8 cellular contexts compared by ENCODE assay signal in the genomic region with DNA sequence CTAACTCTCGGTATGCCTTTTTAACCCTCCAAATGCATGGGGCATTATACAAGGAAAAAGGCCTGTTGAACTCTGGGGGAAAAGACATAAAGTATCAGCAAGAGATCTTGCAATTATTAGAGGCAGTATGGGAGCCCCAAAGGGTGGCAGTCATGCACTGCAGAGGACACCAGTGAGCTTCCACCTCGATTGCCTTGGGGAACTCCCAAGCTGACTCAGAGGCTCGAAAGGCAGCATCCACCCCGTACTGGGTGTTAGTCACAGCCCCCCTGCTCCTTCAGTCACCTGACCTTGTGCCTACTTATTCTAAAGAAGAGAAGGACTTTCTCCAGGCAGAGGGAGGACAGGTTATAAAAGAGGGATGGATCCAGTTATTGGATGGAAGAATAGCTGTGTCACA.
DNase-seq lines count a peak whose midpoint lies in the region; ATAC-seq lines count a peak whose summit lies in the region.

No MANE protein-coding gene starts in this region.

- DNase-seq in activated T-cell treated with anti-CD3 and anti-CD28 coated beads for 24 hours (ENCODE audit: low read depth): peak; percentile 1
- no peak for DNase-seq in activated T-cell treated with anti-CD3 and anti-CD28 coated beads, Interleukin-2, amount 50 U/mL, for 1 hour
- DNase-seq in NCI-H69 (lab: John Stamatoyannopoulos, UW): peak; percentile 30
- peak; percentile 29 for DNase-seq in ecto neural progenitor cell (ENCODE audit: low spot score)
- DNase-seq in stimulated activated effector memory CD8-positive, alpha-beta T cell treated with anti-CD3 and anti-CD28 coated beads, Interleukin-12 subunit alpha, Interleukin-12 subunit beta, amount 100 ng/mL, for 72 hours (ENCODE audit: low spot score in 2 of 2): peak in 1 of 2 donors; percentile 6

- H3K36me3 Mint-ChIP-seq in stimulated activated effector memory CD8-positive, alpha-beta T cell treated with anti-CD3 and anti-CD28 coated beads, Interleukin-12 subunit alpha, Interleukin-12 subunit beta, amount 100 ng/mL, for 72 hours: no peaks in the 10 kb centered on the region

- H3K4me3 Mint-ChIP-seq in stimulated activated effector memory CD8-positive, alpha-beta T cell treated with anti-CD3 and anti-CD28 coated beads, Interleukin-12 subunit alpha, Interleukin-12 subunit beta, amount 100 ng/mL, for 72 hours: no peak overlapping the region

- peaks cover 6% of the 10 kb centered on the region for H3K4me1 Mint-ChIP-seq in stimulated activated effector memory CD8-positive, alpha-beta T cell treated with anti-CD3 and anti-CD28 coated beads, Interleukin-12 subunit alpha, Interleukin-12 subunit beta, amount 100 ng/mL, for 72 hours

- peak; percentile 94 for ATAC-seq in stimulated activated effector memory CD8-positive, alpha-beta T cell treated with anti-CD3 and anti-CD28 coated beads, Interleukin-12 subunit alpha, Interleukin-12 subunit beta, amount 100 ng/mL, for 72 hours
- ATAC-seq in esophagus mucosa: no peak
- no peak for ATAC-seq in GM18502 (IDR thresholded peaks at IDR 0.05; ENCODE audit: poor library complexity, unreplicated experiment)
- no peak for ATAC-seq in HG03460 (IDR thresholded peaks at IDR 0.05; ENCODE audit: unreplicated experiment)

- peaks cover 2% of the 10 kb centered on the region for H3K9me3 Mint-ChIP-seq in stimulated activated effector memory CD8-positive, alpha-beta T cell treated with anti-CD3 and anti-CD28 coated beads, Interleukin-12 subunit alpha, Interleukin-12 subunit beta, amount 100 ng/mL, for 72 hours

- no peak overlapping the region for H3K27ac Mint-ChIP-seq in stimulated activated effector memory CD8-positive, alpha-beta T cell treated with anti-CD3 and anti-CD28 coated beads, Interleukin-12 subunit alpha, Interleukin-12 subunit beta, amount 100 ng/mL, for 72 hours
